8 cellular contexts compared by ENCODE assay signal in genomic region chr11:108223449-108224149, GRCh38. TPM values are rescaled to one million over a fixed set of nuclear protein-coding genes. Genes with fewer than 3 reads are reported as not detected.
A peak's percentile ranks its signal among the peaks of the same experiment; 100 is the strongest.
DNase-seq lines count a peak whose midpoint lies in the region; ATAC-seq, FAIRE-seq and TF ChIP-seq lines count a peak whose summit lies in the region.

No MANE protein-coding gene starts in this region.

- no peak for TF ChIP-seq POLR2A in HepG2 (IDR thresholded peaks at IDR 0.05; ENCODE audit: insufficient read depth in 1 of 2, low read depth in 2 of 2, low read length in 2 of 2)

- H3K36me3 ChIP-seq in HepG2 (replicated peaks in 1 of 2; ENCODE audit: control insufficient read depth in 1 of 2, insufficient read depth in 2 of 2, low read length in 2 of 2) = peaks cover 0 to 6% of the 10 kb centered on the region in 2 experiments; a peak in 3 of 5 replicates

- H3K27ac ChIP-seq in HepG2 (ENCODE audit: extremely low read length, insufficient read depth, low read length) = peak overlapping the region; percentile 94

- H3K27me3 Mint-ChIP-seq in activated naive CD8-positive, alpha-beta T cell treated with anti-CD3 and anti-CD28 coated beads, Interleukin-2, amount 50 U/mL, for 24 hours = no peaks in the 10 kb centered on the region

- no peaks in the 10 kb centered on the region for H3K9me3 Mint-ChIP-seq in activated naive CD8-positive, alpha-beta T cell treated with anti-CD3 and anti-CD28 coated beads, Interleukin-2, amount 50 U/mL, for 24 hours

- H4K20me1 ChIP-seq in HepG2 (ENCODE audit: insufficient read depth, low read length) = no peaks in the 10 kb centered on the region

- peak overlapping the region; percentile 89 for H3K4me2 ChIP-seq in HepG2 (ENCODE audit: low read depth, low read length)

- CTCF ChIA-PET in HepG2 (lab: Yijun Ruan, JAX; ENCODE audit: low intra/inter-chr PET ratio, low total read pairs) = no interaction called here

- TF ChIP-seq CTCF in HFF-Myc (IDR thresholded peaks at IDR 0.05; ENCODE audit: low read depth, low read length, missing control alignments) (no peak), HepG2 (CRISPR knock-in tag; IDR thresholded peaks at IDR 0.05) (no peak)

- peaks cover 58% of the 10 kb centered on the region for H3K4me1 Mint-ChIP-seq in activated naive CD8-positive, alpha-beta T cell treated with anti-CD3 and anti-CD28 coated beads, Interleukin-2, amount 50 U/mL, for 24 hours

- H3K79me2 ChIP-seq in HepG2 (ENCODE audit: insufficient read depth, low read length) = peaks cover 77% of the 10 kb centered on the region

- no peak for TF ChIP-seq RAD21 in HepG2 (CRISPR knock-in tag; IDR thresholded peaks at IDR 0.05)

- peak overlapping the region; percentile 92 for H3K4me3 ChIP-seq in HFF-Myc (replicated peaks; ENCODE audit: low read depth, low read length)
- H3K4me3 ChIP-seq in HepG2 (replicated peaks in 1 of 3; ENCODE audit: insufficient read depth in 1 of 3, low read depth in 2 of 3, low read length in 3 of 3) = peak overlapping the region; percentile 79 to 91 (median 86)

- peak overlapping the region; percentile 60 for H2AFZ ChIP-seq in HepG2 (ENCODE audit: low read length)

- ATAC-seq in activated naive CD8-positive, alpha-beta T cell treated with anti-CD3 and anti-CD28 coated beads, Interleukin-2, amount 50 U/mL, for 24 hours = peak; percentile 41
- peak; percentile 10 for ATAC-seq in HepG2
- no peak for ATAC-seq in HG03457 (IDR thresholded peaks at IDR 0.05; ENCODE audit: unreplicated experiment)
- ATAC-seq in GM19324 (IDR thresholded peaks at IDR 0.05; ENCODE audit: low FRiP score, unreplicated experiment) = no peak

- H3K4me1 ChIP-seq in HepG2 (ENCODE audit: insufficient read depth, low read length) = peaks cover 50% of the 10 kb centered on the region

- TSS peak; percentile 61 for BruUV-seq in HepG2 (replicated peaks; lab: Mats Ljungman, UMichigan)

- H3K27me3 ChIP-seq in HepG2 (ENCODE audit: control insufficient read depth in 1 of 2, insufficient read depth in 2 of 2, low read length in 2 of 2) = peaks cover 0 to 2% of the 10 kb centered on the region in 2 experiments; a peak in 1 of 5 replicates

- H3K36me3 Mint-ChIP-seq in activated naive CD8-positive, alpha-beta T cell treated with anti-CD3 and anti-CD28 coated beads, Interleukin-2, amount 50 U/mL, for 24 hours (ENCODE audit: low read depth) = peaks cover 19% of the 10 kb centered on the region

- DNase-seq in NOMO-1 treated with DMSO at 0.1 percent for 48 hours (lab: John Stamatoyannopoulos, UW; ENCODE audit: unreplicated experiment) (peak; percentile 31), NOMO-1 treated with dmso at 0.1 percent for 144 hours (lab: John Stamatoyannopoulos, UW; ENCODE audit: unreplicated experiment) (no peak), HFF-Myc (ENCODE audit: extremely low read depth, low read depth) (no peak), NCI-H526 (lab: John Stamatoyannopoulos, UW) (peak; percentile 81), HepG2 (ENCODE audit: low spot score) (no peak)
- DNase-seq in activated naive CD8-positive, alpha-beta T cell treated with anti-CD3 and anti-CD28 coated beads, Interleukin-2, amount 50 U/mL, for 24 hours = no peak

- in situ Hi-C loops in HepG2 (cut with HindIII; ENCODE audit: extremely low pct_ligation_motif_present, low pct_unique_long_range_greater_than_20kb) = no loop called here

- H3K9ac ChIP-seq in HepG2 (ENCODE audit: insufficient read depth, low read depth, low read length) = peak overlapping the region; percentile 85

- no peak overlapping the region for H3K27ac Mint-ChIP-seq in activated naive CD8-positive, alpha-beta T cell treated with anti-CD3 and anti-CD28 coated beads, Interleukin-2, amount 50 U/mL, for 24 hours

- POLR2A ChIA-PET in HepG2 (lab: Yijun Ruan, JAX) = interaction anchor here (1.1 to 5.7 kb wide), 8 partner anchors 10 to 215 kb away, joined by 3 to 56 read pairs (median 4); partner anchors contain the start of gene CUL5

- H3K9me3 ChIP-seq in HepG2 (ENCODE audit: low read length) = no peaks in the 10 kb centered on the region

- intact Hi-C loops in HepG2 (cut with micrococcal nuclease; ENCODE audit: unreplicated experiment) = loop anchor here (1.0 to 5.0 kb wide), 3 partner anchors 10 to 424 kb away; partner anchors contain the start of gene ACAT1

- 1% methylated on average over 17 of the region's 17 CpGs for WGBS in HepG2 (ENCODE audit: low lambda C conversion rate)

- TF ChIP-seq EP300 in HepG2 (IDR thresholded peaks at IDR 0.05; ENCODE audit: low read depth in 2 of 2, low read length in 2 of 2) (no peak), HepG2 (CRISPR knock-in tag; IDR thresholded peaks at IDR 0.05; ENCODE audit: borderline replicate concordance) (no peak)

- H3K4me3 Mint-ChIP-seq in activated naive CD8-positive, alpha-beta T cell treated with anti-CD3 and anti-CD28 coated beads, Interleukin-2, amount 50 U/mL, for 24 hours = no peak overlapping the region

- peak; percentile 46 for FAIRE-seq in HepG2 (lab: Jason Lieb, UNC)

TF ChIP-seq in HepG2, 621 proteins besides CTCF, POLR2A, EP300 and RAD21 (continues in another document):
- peak; percentile 4; the same call in 1 of the 2 replicates for TF ChIP-seq POLR2AphosphoS5 (IDR thresholded peaks at IDR 0.05; ENCODE audit: low read depth, low read length)
- 0 out of 2 replicates have a peak, but pooled peaks have one; percentile 28 for TF ChIP-seq ZNF337 (CRISPR knock-in tag; IDR thresholded peaks at IDR 0.05; ENCODE audit: borderline replicate concordance, low read depth)
- TF ChIP-seq ARID2 (CRISPR knock-in tag; IDR thresholded peaks at IDR 0.05; ENCODE audit: borderline replicate concordance) = no peak
- TF ChIP-seq ZNF354B (CRISPR knock-in tag; IDR thresholded peaks at IDR 0.05) = peak; percentile 54; the same call in 1 of the 2 replicates
- no peak for TF ChIP-seq ZNF333 (CRISPR knock-in tag; IDR thresholded peaks at IDR 0.05; ENCODE audit: borderline replicate concordance)
- 0 out of 2 replicates have a peak, but pooled peaks have one; percentile 6 for TF ChIP-seq ZMAT3 (CRISPR knock-in tag; conservative IDR thresholded peaks at IDR 0.05)
- 0 out of 2 replicates have a peak, but pooled peaks have one; percentile 40 for TF ChIP-seq ZNF780A (CRISPR knock-in tag; IDR thresholded peaks at IDR 0.05)
- 0 out of 2 replicates have a peak, but pooled peaks have one; percentile 16 for TF ChIP-seq ZNF234 (CRISPR knock-in tag; conservative IDR thresholded peaks at IDR 0.05)
- TF ChIP-seq ZKSCAN8 (CRISPR knock-in tag; IDR thresholded peaks at IDR 0.05; ENCODE audit: borderline replicate concordance) = 0 out of 2 replicates have a peak, but pooled peaks have one; percentile 15
- 0 out of 2 replicates have a peak, but pooled peaks have one; percentile 2 for TF ChIP-seq ZNF709 (CRISPR knock-in tag; IDR thresholded peaks at IDR 0.05)
- 0 out of 2 replicates have a peak, but pooled peaks have one; percentile 16 for TF ChIP-seq ZNF841 (CRISPR knock-in tag; IDR thresholded peaks at IDR 0.05; ENCODE audit: borderline replicate concordance)

RNA-seq across cellular contexts. Expression of gene ATM, which starts 0.7 kb away (rescaled TPM):
- total RNA-seq in HepG2 (2016; rRNA removed; fragmentation: Illumina TruSeq; extraction: Trizol) = 61.1 and 71.6 TPM in 2 replicates
- total RNA-seq in HepG2 (2016; cell fraction: cytosol; rRNA removed; fragmentation: Illumina TruSeq; extraction: Trizol; ENCODE audit: low read depth) = 43.6 and 66.5 TPM in 2 replicates
- 64.7 and 69.5 TPM in 2 replicates for total RNA-seq in HepG2 (2016; cell fraction: insoluble cytoplasmic fraction; rRNA removed; fragmentation: Illumina TruSeq; extraction: Trizol)
- 41.9 and 47.7 TPM in 2 replicates for total RNA-seq in HepG2 (2016; cell fraction: membrane; rRNA removed; fragmentation: Illumina TruSeq; extraction: Trizol)
- 142 and 164 TPM in 2 replicates for total RNA-seq in HepG2 (2016; cell fraction: nucleus; rRNA removed; fragmentation: Illumina TruSeq; extraction: Trizol)
- 39.5 and 40.0 TPM in 2 replicates for polyA plus RNA-seq in HepG2 (2011; rRNA removed)
- polyA plus RNA-seq in HepG2 (2011; cell fraction: cytosol; rRNA removed) = 11.0 and 21.3 TPM in 2 replicates
- polyA plus RNA-seq in HepG2 (2011; cell fraction: nucleus; rRNA removed) = 67.8 and 83.9 TPM in 2 replicates
- 24.1 and 34.9 TPM in 2 replicates for polyA plus RNA-seq in HepG2 (2012)
- 2.1 and 2.6 TPM in 2 replicates for polyA plus RNA-seq in HepG2 (2016; cell fraction: cytosol; fragmentation: Illumina TruSeq; extraction: Trizol; ENCODE audit: low read depth)
- 35.5 and 37.3 TPM in 2 replicates for polyA plus RNA-seq in HepG2 (2016; cell fraction: insoluble cytoplasmic fraction; fragmentation: Illumina TruSeq; extraction: Trizol; ENCODE audit: low read depth)
- 4.3 and 5.2 TPM in 2 replicates for polyA plus RNA-seq in HepG2 (2016; cell fraction: membrane; fragmentation: Illumina TruSeq; extraction: Trizol; ENCODE audit: low read depth)
- 118 and 119 TPM in 2 replicates for polyA plus RNA-seq in HepG2 (2016; cell fraction: nucleus; fragmentation: Illumina TruSeq; extraction: Trizol; ENCODE audit: insufficient read depth, low read depth)
- 51.6 and 65.8 TPM in 2 replicates for polyA minus RNA-seq in HepG2 (2011; rRNA and poly(A)+ RNA removed; ENCODE audit: low replicate concordance)
- polyA minus RNA-seq in HepG2 (2011; cell fraction: cytosol; rRNA and poly(A)+ RNA removed) = 24.1 and 39.3 TPM in 2 replicates
- polyA minus RNA-seq in HepG2 (2011; cell fraction: nucleus; rRNA and poly(A)+ RNA removed) = 500 and 521 TPM in 2 replicates

RNA-seq across cellular contexts. Expression of gene NPAT, which starts 1.2 kb away (rescaled TPM):
- 11.2 and 16.8 TPM in 2 replicates for total RNA-seq in HepG2 (2016; rRNA removed; fragmentation: Illumina TruSeq; extraction: Trizol)
- total RNA-seq in HepG2 (2016; cell fraction: cytosol; rRNA removed; fragmentation: Illumina TruSeq; extraction: Trizol; ENCODE audit: low read depth) = 3.0 and 3.6 TPM in 2 replicates
- total RNA-seq in HepG2 (2016; cell fraction: insoluble cytoplasmic fraction; rRNA removed; fragmentation: Illumina TruSeq; extraction: Trizol) = 11.0 and 16.0 TPM in 2 replicates
- 5.2 and 6.0 TPM in 2 replicates for total RNA-seq in HepG2 (2016; cell fraction: membrane; rRNA removed; fragmentation: Illumina TruSeq; extraction: Trizol)
- total RNA-seq in HepG2 (2016; cell fraction: nucleus; rRNA removed; fragmentation: Illumina TruSeq; extraction: Trizol) = 14.8 and 18.0 TPM in 2 replicates
- polyA plus RNA-seq in HepG2 (2011; rRNA removed) = 3.5 and 4.4 TPM in 2 replicates
- 1.6 and 2.5 TPM in 2 replicates for polyA plus RNA-seq in HepG2 (2011; cell fraction: cytosol; rRNA removed)
- polyA plus RNA-seq in HepG2 (2011; cell fraction: nucleus; rRNA removed) = 4.4 and 4.5 TPM in 2 replicates
- 3.2 and 4.8 TPM in 2 replicates for polyA plus RNA-seq in HepG2 (2012)
- polyA plus RNA-seq in HepG2 (2016; cell fraction: cytosol; fragmentation: Illumina TruSeq; extraction: Trizol; ENCODE audit: low read depth) = 0.24 and 0.34 TPM in 2 replicates
- 10.1 TPM in 2 replicates for polyA plus RNA-seq in HepG2 (2016; cell fraction: insoluble cytoplasmic fraction; fragmentation: Illumina TruSeq; extraction: Trizol; ENCODE audit: low read depth)
- 0.60 and 0.72 TPM in 2 replicates for polyA plus RNA-seq in HepG2 (2016; cell fraction: membrane; fragmentation: Illumina TruSeq; extraction: Trizol; ENCODE audit: low read depth)
- polyA plus RNA-seq in HepG2 (2016; cell fraction: nucleus; fragmentation: Illumina TruSeq; extraction: Trizol; ENCODE audit: insufficient read depth, low read depth) = 13.1 and 17.1 TPM in 2 replicates
- polyA minus RNA-seq in HepG2 (2011; rRNA and poly(A)+ RNA removed; ENCODE audit: low replicate concordance) = 10.1 and 20.2 TPM in 2 replicates
- 6.4 and 7.4 TPM in 2 replicates for polyA minus RNA-seq in HepG2 (2011; cell fraction: cytosol; rRNA and poly(A)+ RNA removed)
- 26.0 and 33.7 TPM in 2 replicates for polyA minus RNA-seq in HepG2 (2011; cell fraction: nucleus; rRNA and poly(A)+ RNA removed)

Comparison
In these comparisons a context has a peak if more than half of its experiments do, and no peak if none do; other contexts are left out.
1. DNase-seq: peak in NOMO-1 treated with DMSO at 0.1 percent for 48 hours (single experiment) and NCI-H526 (2 of 2); none in NOMO-1 treated with dmso at 0.1 percent for 144 hours (single experiment), HFF-Myc (single experiment), activated naive CD8-positive, alpha-beta T cell treated with anti-CD3 and anti-CD28 coated beads, Interleukin-2, amount 50 U/mL, for 24 hours (single experiment) and HepG2 (single experiment).
2. ATAC-seq: peak in activated naive CD8-positive, alpha-beta T cell treated with anti-CD3 and anti-CD28 coated beads, Interleukin-2, amount 50 U/mL, for 24 hours (single experiment) and HepG2 (single experiment); none in HG03457 (single experiment) and GM19324 (single experiment).